ENCODE assay signal across 11 cellular contexts in genomic region chr17:50333291-50334057, GRCh38. TPM values are rescaled to one million over a fixed set of nuclear protein-coding genes. Genes with fewer than 3 reads are reported as not detected.
DNase-seq lines count a peak whose midpoint lies in the region; ATAC-seq and TF ChIP-seq lines count a peak whose summit lies in the region.
"Not testable (repeated sequence)": the region's sequence is repeated elsewhere in the genome, so short reads cannot be mapped to it uniquely, and the experiment has no call there.
"Had no signal": no experiment of that assay in that cellular context is flagged by ENCODE, and none has a peak within 500 bp of the region (broad histone marks: within the 10 kb centered on the region; RNA-seq: fewer than 3 reads in every experiment).

No MANE protein-coding gene starts in this region.

- not testable (repeated sequence) for H3K36me3 ChIP-seq in BLaER1 treated with 17β-estradiol and CSF1 and Interleukin-3, amounts not matched to agents 10 nM and 100 nM; GM23338 (ENCODE audit: insufficient read depth); OCI-LY3 (replicated peaks; ENCODE audit: low read depth, low read length); WERI-Rb-1; endodermal cell (ENCODE audit: control insufficient read depth, insufficient read depth, low read length); mesenchymal stem cell (ENCODE audit: control insufficient read depth in 1 of 2, insufficient read depth in 2 of 2, low read depth in 1 of 2, low read length in 2 of 2)

- not testable (repeated sequence) for H3K14ac ChIP-seq in mesenchymal stem cell (ENCODE audit: low read length in 2 of 2)

- not testable (repeated sequence) for H2AFZ ChIP-seq in GM23338; OCI-LY3 (ENCODE audit: low read depth, low read length); mesenchymal stem cell (ENCODE audit: low read depth, low read length)

- H3K36me3 Mint-ChIP-seq in GM23338 (ENCODE audit: low read depth); activated naive CD4-positive, alpha-beta T cell treated with anti-CD3 and anti-CD28 coated beads, Interleukin-2, amount 50 U/mL, for 24 hours; endodermal cell (ENCODE audit: low read depth): not testable (repeated sequence)

- H3K79me2 ChIP-seq in GM23338 (replicated peaks; ENCODE audit: insufficient read depth); OCI-LY3 (ENCODE audit: low read length): not testable (repeated sequence)

- not testable (repeated sequence) for H3K18ac ChIP-seq in mesenchymal stem cell (ENCODE audit: low read depth in 1 of 2, low read length in 2 of 2)

- H3K4me3 Mint-ChIP-seq in GM23338, endodermal cell: not testable (repeated sequence)
- peak overlapping the region; percentile 70 for H3K4me3 Mint-ChIP-seq in activated naive CD4-positive, alpha-beta T cell treated with anti-CD3 and anti-CD28 coated beads, Interleukin-2, amount 50 U/mL, for 24 hours

- H3K79me1 ChIP-seq in mesenchymal stem cell (replicated peaks; ENCODE audit: low read length, poor library complexity, severe bottlenecking), result not testable (repeated sequence)

- peaks cover 7 to 10% (median 8%) of the 10 kb centered on the region in 11 experiments; a peak in 20 of 22 replicates for H3K9me3 ChIP-seq in BLaER1 treated with 17β-estradiol and CSF1 and Interleukin-3, amounts not matched to agents 10 nM and 100 nM (replicated peaks in 1 of 11)
- not testable (repeated sequence) for H3K9me3 ChIP-seq in OCI-LY3 (ENCODE audit: insufficient read depth, low read length); WERI-Rb-1 (ENCODE audit: severe bottlenecking); mesenchymal stem cell (ENCODE audit: control insufficient read depth, low read length)
- H3K9me3 ChIP-seq in endodermal cell (ENCODE audit: control insufficient read depth, low read length), result peaks cover 14% of the 10 kb centered on the region

- peak overlapping the region; percentile 39 for H2BK15ac ChIP-seq in mesenchymal stem cell (ENCODE audit: low read depth, poor library complexity, severe bottlenecking)

- not testable (repeated sequence) for H3K4ac ChIP-seq in mesenchymal stem cell (ENCODE audit: low read depth in 1 of 2, low read length in 2 of 2)

- not testable (repeated sequence) for H3K27ac Mint-ChIP-seq in GM23338; activated naive CD4-positive, alpha-beta T cell treated with anti-CD3 and anti-CD28 coated beads, Interleukin-2, amount 50 U/mL, for 24 hours
- H3K27ac Mint-ChIP-seq in endodermal cell, result peak overlapping the region; percentile 44

- peaks cover 37 to 56% (median 45%) of the 10 kb centered on the region in 10 experiments for H3K4me1 ChIP-seq in BLaER1 treated with 17β-estradiol and CSF1 and Interleukin-3, amounts not matched to agents 10 nM and 100 nM
- H3K4me1 ChIP-seq in GM23338 (ENCODE audit: insufficient read depth); OCI-LY3 (ENCODE audit: low read length); endodermal cell (ENCODE audit: control insufficient read depth, insufficient read depth, low read length); mesenchymal stem cell (ENCODE audit: control insufficient read depth, insufficient read depth, low read depth, low read length): not testable (repeated sequence)

- peak; percentile 94 for ATAC-seq in GM23338

- not testable (repeated sequence) for H3K27me3 ChIP-seq in BLaER1 treated with 17β-estradiol and CSF1 and Interleukin-3, amounts not matched to agents 10 nM and 100 nM; GM23338 (ENCODE audit: insufficient read depth); OCI-LY3 (ENCODE audit: low read depth, low read length); WERI-Rb-1 (ENCODE audit: insufficient read depth, low read depth, severe bottlenecking); endodermal cell (ENCODE audit: control insufficient read depth, insufficient read depth, low read length, poor library complexity, severe bottlenecking); mesenchymal stem cell (ENCODE audit: control insufficient read depth in 1 of 2, insufficient read depth in 1 of 2, low read length in 2 of 2)

- not testable (repeated sequence) for H3K23ac ChIP-seq in mesenchymal stem cell (ENCODE audit: low read length in 2 of 2)

- not testable (repeated sequence) for H3K4me1 Mint-ChIP-seq in GM23338; activated naive CD4-positive, alpha-beta T cell treated with anti-CD3 and anti-CD28 coated beads, Interleukin-2, amount 50 U/mL, for 24 hours
- peaks cover 17% of the 10 kb centered on the region for H3K4me1 Mint-ChIP-seq in endodermal cell

- 87 to 93% methylated on average over 3 to 10 of the region's 14 CpGs for WGBS in endodermal cell (ENCODE audit: insufficient coverage in 1 of 2, insufficient read length in 1 of 2), 2 experiments
- 73% methylated on average over 13 of the region's 14 CpGs for WGBS in mesenchymal stem cell

- peak; percentile 68 for DNase-seq in GM23338 (ENCODE audit: low spot score)
- DNase-seq in WERI-Rb-1, result peak; percentile 77
- DNase-seq in endodermal cell, result peak; percentile 75
- DNase-seq in mesenchymal stem cell, result peak; percentile 20
- peak; percentile 36 for DNase-seq in posterior vena cava (ENCODE audit: low spot score)

- H2AK5ac ChIP-seq in mesenchymal stem cell (ENCODE audit: low read length, severe bottlenecking), result not testable (repeated sequence)

- intact Hi-C loops in posterior vena cava (cut with DNase I), result not testable (repeated sequence)

- not testable (repeated sequence) for H3K9me3 Mint-ChIP-seq in GM23338; activated naive CD4-positive, alpha-beta T cell treated with anti-CD3 and anti-CD28 coated beads, Interleukin-2, amount 50 U/mL, for 24 hours; endodermal cell

- H3K27me3 Mint-ChIP-seq in GM23338 (ENCODE audit: insufficient read depth, low read depth, poor library complexity); activated naive CD4-positive, alpha-beta T cell treated with anti-CD3 and anti-CD28 coated beads, Interleukin-2, amount 50 U/mL, for 24 hours; endodermal cell (ENCODE audit: insufficient read depth): not testable (repeated sequence)

- H2BK12ac ChIP-seq in mesenchymal stem cell (ENCODE audit: low read length in 2 of 2), result not testable (repeated sequence)

- H2BK5ac ChIP-seq in mesenchymal stem cell (ENCODE audit: low read depth, low read length, poor library complexity, severe bottlenecking), result not testable (repeated sequence)

- peak overlapping the region in 10 of 11 experiments; percentile 18 to 59 (median 47); a peak in 15 of 22 replicates for H3K9ac ChIP-seq in BLaER1 treated with 17β-estradiol and CSF1 and Interleukin-3, amounts not matched to agents 10 nM and 100 nM
- not testable (repeated sequence) for H3K9ac ChIP-seq in OCI-LY3 (ENCODE audit: low read length); endodermal cell (ENCODE audit: extremely low read depth, low read length, poor library complexity, severe bottlenecking); mesenchymal stem cell (ENCODE audit: low read length)

- H4K20me1 ChIP-seq in BLaER1 treated with 17β-estradiol and CSF1 and Interleukin-3, amounts not matched to agents 10 nM and 100 nM; GM23338 (replicated peaks; ENCODE audit: insufficient read depth); OCI-LY3 (ENCODE audit: insufficient read depth, low read length): not testable (repeated sequence)

- H4K91ac ChIP-seq in mesenchymal stem cell (ENCODE audit: low read length), result not testable (repeated sequence)

- peak overlapping the region; percentile 86 for H4K8ac ChIP-seq in mesenchymal stem cell (ENCODE audit: low read length)

- H3K9me2 ChIP-seq in GM23338 (ENCODE audit: insufficient read depth), result not testable (repeated sequence)

- peak overlapping the region in 5 of 10 experiments; percentile 9 to 39 (median 17); a peak in 5 of 20 replicates for H3K4me3 ChIP-seq in BLaER1 treated with 17β-estradiol and CSF1 and Interleukin-3, amounts not matched to agents 10 nM and 100 nM
- H3K4me3 ChIP-seq in GM23338; OCI-LY3 (ENCODE audit: low read length); WERI-Rb-1 (ENCODE audit: low read depth, low read length); endodermal cell (ENCODE audit: low read length); mesenchymal stem cell (ENCODE audit: insufficient read depth in 1 of 2, low read depth in 1 of 2, low read length in 2 of 2): not testable (repeated sequence)

- peak overlapping the region; percentile 60 to 88 (median 74) for H3K4me2 ChIP-seq in BLaER1 treated with 17β-estradiol and CSF1 and Interleukin-3, amounts not matched to agents 10 nM and 100 nM
- H3K4me2 ChIP-seq in GM23338; OCI-LY3 (ENCODE audit: low read length): not testable (repeated sequence)
- peak overlapping the region; percentile 20 for H3K4me2 ChIP-seq in mesenchymal stem cell (ENCODE audit: low read length, poor library complexity, severe bottlenecking)

- not testable (repeated sequence) for H3F3A ChIP-seq in GM23338 (replicated peaks; ENCODE audit: low read depth)

- TF ChIP-seq CTCF in GM23338 (conservative IDR thresholded peaks at IDR 0.05; ENCODE audit: low read depth in 2 of 2) (peak; percentile 59 to 87), OCI-LY3 (IDR thresholded peaks at IDR 0.05; ENCODE audit: low read depth, low read length) (peak; percentile 28), WERI-Rb-1 (IDR thresholded peaks at IDR 0.05; ENCODE audit: low read depth, low read length) (peak; percentile 79), endodermal cell (conservative IDR thresholded peaks at IDR 0.05) (peak; percentile 48)

- H3K27ac ChIP-seq in BLaER1 treated with 17β-estradiol and CSF1 and Interleukin-3, amounts not matched to agents 10 nM and 100 nM, result peak overlapping the region in 9 of 11 experiments; percentile 43 to 78 (median 61); a peak in 18 of 22 replicates
- not testable (repeated sequence) for H3K27ac ChIP-seq in GM23338 (ENCODE audit: low read depth); OCI-LY3 (ENCODE audit: low read length); WERI-Rb-1; endodermal cell (ENCODE audit: low read depth, low read length); mesenchymal stem cell (ENCODE audit: low read length, poor library complexity, severe bottlenecking)

- not testable (repeated sequence) for H2BK120ac ChIP-seq in mesenchymal stem cell (ENCODE audit: low read depth, low read length)

RNA-seq across cellular contexts. Expression of gene XYLT2, which starts 12.5 kb away (rescaled TPM):
- total RNA-seq in GM23338 (2014; rRNA removed; shearing (Covaris generic)), result 32.8 and 44.9 TPM in 2 replicates
- polyA plus RNA-seq in GM23338 (2016; fragmentation: Nextera tagmentation; extraction: Ambion mirVana), result 14.0 and 14.2 TPM in 2 replicates
- total RNA-seq in endodermal cell (10 to 100 TPM; 54.1 to 65.9 TPM), posterior vena cava (10 to 100 TPM; 18.1 to 21.9 TPM)
- 20.9 TPM for polyA plus RNA-seq in endodermal cell (2013, experiment 1 of 2)
- 22.1 TPM for polyA plus RNA-seq in endodermal cell (2013, experiment 2 of 2)
- 27.9 TPM for polyA plus RNA-seq in mesenchymal stem cell (2013, experiment 1 of 2)
- 27.6 TPM for polyA plus RNA-seq in mesenchymal stem cell (2013, experiment 2 of 2)

RNA-seq across cellular contexts. Expression of gene MRPL27, which starts 39.5 kb away (rescaled TPM):
- total RNA-seq in GM23338 (2014; rRNA removed; shearing (Covaris generic)), result 74.3 and 98.5 TPM in 2 replicates
- polyA plus RNA-seq in GM23338 (2016; fragmentation: Nextera tagmentation; extraction: Ambion mirVana), result 226 and 227 TPM in 2 replicates
- total RNA-seq in endodermal cell (10 to 100 TPM; 70.9 to 76.7 TPM), posterior vena cava (10 to 100 TPM; 38.2 to 40.1 TPM)
- polyA plus RNA-seq in endodermal cell (2013, experiment 1 of 2), result 69.7 TPM
- polyA plus RNA-seq in endodermal cell (2013, experiment 2 of 2), result 62.0 TPM
- polyA plus RNA-seq in mesenchymal stem cell (2013, experiment 1 of 2), result 75.2 TPM
- polyA plus RNA-seq in mesenchymal stem cell (2013, experiment 2 of 2), result 75.5 TPM

RNA-seq across cellular contexts. Expression of gene EME1, which starts 39.6 kb away (rescaled TPM):
- total RNA-seq in GM23338 (2014; rRNA removed; shearing (Covaris generic)), result 5.9 and 15.9 TPM in 2 replicates
- 14.4 and 14.7 TPM in 2 replicates for polyA plus RNA-seq in GM23338 (2016; fragmentation: Nextera tagmentation; extraction: Ambion mirVana)
- 10 to 100 TPM; 14.1 to 26.8 TPM for total RNA-seq in endodermal cell
- 26.3 TPM for polyA plus RNA-seq in endodermal cell (2013, experiment 1 of 2)
- 24.8 TPM for polyA plus RNA-seq in endodermal cell (2013, experiment 2 of 2)
- 1.1 TPM for polyA plus RNA-seq in mesenchymal stem cell (2013, experiment 1 of 2)
- polyA plus RNA-seq in mesenchymal stem cell (2013, experiment 2 of 2), result 1.1 TPM
- 1 to 10 TPM in 1 of 2 donors, under 1 TPM in 1; 0.62 to 1.4 TPM for total RNA-seq in posterior vena cava
- polyA plus RNA-seq: IgD-negative memory B cell had no signal

RNA-seq across cellular contexts. Expression of gene TMEM92, which starts 59.2 kb away (rescaled TPM):
- 7.3 and 9.7 TPM in 2 replicates for total RNA-seq in GM23338 (2014; rRNA removed; shearing (Covaris generic))
- 13.4 and 18.4 TPM in 2 replicates for polyA plus RNA-seq in GM23338 (2016; fragmentation: Nextera tagmentation; extraction: Ambion mirVana)
- total RNA-seq in endodermal cell (10 to 100 TPM; 34.3 to 35.8 TPM), posterior vena cava (under 1 TPM; 0.33 to 0.60 TPM)
- 9.6 TPM for polyA plus RNA-seq in endodermal cell (2013, experiment 1 of 2)
- polyA plus RNA-seq in endodermal cell (2013, experiment 2 of 2), result 8.7 TPM
- polyA plus RNA-seq in mesenchymal stem cell (2013, experiment 1 of 2), result 0.86 TPM
- polyA plus RNA-seq in mesenchymal stem cell (2013, experiment 2 of 2), result 0.62 TPM
- total RNA-seq: left ventricle myocardium superior, right cardiac atrium had no signal
- polyA plus RNA-seq: IgD-negative memory B cell, right cardiac atrium had no signal

Comparison
In these comparisons a context has a peak if more than half of its experiments do, and no peak if none do; other contexts are left out.
1. DNase-seq: peak in every context shown above with its lines; median percentile 77 in WERI-Rb-1; 75 in endodermal cell; 68 in GM23338; 36 in posterior vena cava; 20 in mesenchymal stem cell.
2. CTCF ChIP-seq: peak in every context shown above with its lines; median percentile 79 in WERI-Rb-1; 73 in GM23338; 48 in endodermal cell; 28 in OCI-LY3.